1 cellular context compared by ENCODE assay signal in genomic region chr1:44485229-44485932, GRCh38.
TF ChIP-seq lines count a peak whose summit lies in the region.

No MANE protein-coding gene starts in this region.

TF ChIP-seq in GM12878, 131 proteins besides CTCF, POLR2A, EP300 and RAD21 (continued from another document):
- TF ChIP-seq ZNF687 (IDR thresholded peaks at IDR 0.05) (no peak), SPI1 (IDR thresholded peaks at IDR 0.05; ENCODE audit: borderline replicate concordance, insufficient read depth, low read depth, low read length) (peak; percentile 63; the same call in 1 of the 2 replicates), HDAC6 (IDR thresholded peaks at IDR 0.05; ENCODE audit: unreplicated experiment) (no peak)
- TF ChIP-seq, protein P1, sequence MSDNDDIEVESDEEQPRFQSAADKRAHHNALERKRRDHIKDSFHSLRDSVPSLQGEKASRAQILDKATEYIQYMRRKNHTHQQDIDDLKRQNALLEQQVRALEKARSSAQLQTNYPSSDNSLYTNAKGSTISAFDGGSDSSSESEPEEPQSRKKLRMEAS (IDR thresholded peaks at IDR 0.05; ENCODE audit: low read depth, low read length), result no peak
